In the genomic region with DNA sequence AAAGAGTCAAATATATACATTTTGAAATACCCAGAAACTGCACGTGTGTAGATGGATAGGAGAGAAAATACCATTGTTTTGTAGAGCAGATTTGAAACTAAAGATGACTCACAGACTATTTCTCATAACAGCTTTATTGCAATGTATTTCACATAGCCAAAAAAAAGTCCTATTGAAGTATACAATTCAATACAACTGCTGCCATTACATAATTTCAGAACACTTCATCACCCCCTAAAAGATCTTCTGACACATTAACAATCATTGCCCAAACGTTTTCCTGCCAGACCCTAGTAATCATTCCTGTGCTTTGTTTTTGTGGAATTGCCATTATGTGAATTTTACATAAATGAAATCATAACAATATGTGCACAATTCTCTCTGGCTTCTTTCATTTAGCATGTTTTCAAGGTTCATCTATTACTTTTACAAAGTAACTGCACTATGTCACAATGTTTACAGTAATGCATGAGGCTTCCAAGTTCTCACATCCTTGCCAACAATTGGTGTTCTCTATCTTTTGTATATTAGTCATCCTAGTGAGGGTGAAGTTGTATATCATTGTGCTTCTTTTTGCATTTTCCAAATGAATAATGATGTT, we compare ENCODE assay signal across 20 cellular contexts.
A peak's percentile ranks its signal among the peaks of the same experiment; 100 is the strongest.
DNase-seq lines count a peak whose midpoint lies in the region; ATAC-seq, FAIRE-seq and TF ChIP-seq lines count a peak whose summit lies in the region.
"Had no signal": no experiment of that assay in that cellular context is flagged by ENCODE, and none has a peak within 500 bp of the region (broad histone marks: within the 10 kb centered on the region; RNA-seq: fewer than 3 reads in every experiment).

No MANE protein-coding gene starts in this region.

- H3K9me3 ChIP-seq in mesenchymal stem cell (ENCODE audit: control insufficient read depth, low read length) = peaks cover 7% of the 10 kb centered on the region
- H3K9me3 ChIP-seq: colonic mucosa, mucosa of descending colon had no signal

- ATAC-seq in GM21447 (IDR thresholded peaks at IDR 0.05; ENCODE audit: unreplicated experiment) = no peak
- ATAC-seq: activated naive CD4-positive, alpha-beta T cell treated with anti-CD3 and anti-CD28 coated beads, Interleukin-2, amount 50 U/mL, for 72 hours; mucosa of descending colon had no signal

- no peak overlapping the region for H3K4me2 ChIP-seq in mesenchymal stem cell (ENCODE audit: low read length, poor library complexity, severe bottlenecking)
- H3K4me2 ChIP-seq: PC-9 had no signal

- TF ChIP-seq CTCF in D721Med (IDR thresholded peaks at IDR 0.05; ENCODE audit: insufficient read depth, missing control alignments) (no peak), bronchial epithelial cell (IDR thresholded peaks at IDR 0.05; ENCODE audit: insufficient read depth, low read length, severe bottlenecking) (no peak)

- H2BK5ac ChIP-seq in mesenchymal stem cell (ENCODE audit: low read depth, low read length, poor library complexity, severe bottlenecking) = no peak overlapping the region

- no peaks in the 10 kb centered on the region for H3K4me1 ChIP-seq in mesenchymal stem cell (ENCODE audit: control insufficient read depth, insufficient read depth, low read depth, low read length)
- H3K4me1 ChIP-seq: colonic mucosa had no signal

- no peak overlapping the region for H3K18ac ChIP-seq in mesenchymal stem cell (ENCODE audit: low read depth in 1 of 2, low read length in 2 of 2)

- H2BK15ac ChIP-seq in mesenchymal stem cell (ENCODE audit: low read depth, poor library complexity, severe bottlenecking) = no peak overlapping the region

- 0% methylated on average over 1 of the region's 2 CpGs for WGBS in mesenchymal stem cell

- H3K27ac ChIP-seq in mesenchymal stem cell (ENCODE audit: low read length, poor library complexity, severe bottlenecking) = no peak overlapping the region
- H3K27ac ChIP-seq: colonic mucosa, PC-9 had no signal

- no peak overlapping the region for H4K91ac ChIP-seq in mesenchymal stem cell (ENCODE audit: low read length)

- no peak overlapping the region for H2BK120ac ChIP-seq in mesenchymal stem cell (ENCODE audit: low read depth, low read length)

- no peak overlapping the region for H2AFZ ChIP-seq in mesenchymal stem cell (ENCODE audit: low read depth, low read length)
- H2AFZ ChIP-seq: PC-9 had no signal

- no peak overlapping the region for H3K23ac ChIP-seq in mesenchymal stem cell (ENCODE audit: low read length in 2 of 2)

- no peak for DNase-seq in D721Med (ENCODE audit: insufficient read length, low spot score)
- DNase-seq in M059J (ENCODE audit: low read depth) = peak; percentile 85
- peak; percentile 82 for DNase-seq in bronchial epithelial cell (ENCODE audit: low read depth)
- DNase-seq in mesenchymal stem cell = peak; percentile 84
- DNase-seq in cerebellum (ENCODE audit: low spot score) = no peak
- no peak for DNase-seq in T1000 (lab: John Stamatoyannopoulos, UW)
- no peak for DNase-seq in GF-D8 (lab: John Stamatoyannopoulos, UW)
- DNase-seq: activated CD4-positive, alpha-beta T cell treated with anti-CD3 and anti-CD28 coated beads for 1 hour; activated CD8-positive, alpha-beta memory T cell treated with anti-CD3 and anti-CD28 coated beads, Interleukin-2, amount 50 U/mL, for 48 hours; C1 segment of cervical spinal cord; colonic mucosa; H7; mucosa of descending colon; PC-9; posterior cingulate gyrus; stimulated activated CD8-positive, alpha-beta memory T cell treated with anti-CD3 and anti-CD28 coated beads, Interleukin-4, amount 100 ng/mL, for 48 hours had no signal

- H2AK5ac ChIP-seq in mesenchymal stem cell (ENCODE audit: low read length, severe bottlenecking) = no peak overlapping the region

- H3K4me3 ChIP-seq in bronchial epithelial cell (ENCODE audit: low read depth, low read length) (no peak overlapping the region), mesenchymal stem cell (ENCODE audit: insufficient read depth in 1 of 2, low read depth in 1 of 2, low read length in 2 of 2) (peak overlapping the region in 1 of 2 experiments; percentile 35)
- H3K4me3 ChIP-seq: colonic mucosa, mucosa of descending colon, PC-9 had no signal

- H3K14ac ChIP-seq in mesenchymal stem cell (ENCODE audit: low read length in 2 of 2) = no peak overlapping the region

- no peak overlapping the region for H4K8ac ChIP-seq in mesenchymal stem cell (ENCODE audit: low read length)

- H2BK12ac ChIP-seq in mesenchymal stem cell (ENCODE audit: low read length in 2 of 2) = no peak overlapping the region

- no peaks in the 10 kb centered on the region for H3K27me3 ChIP-seq in bronchial epithelial cell (ENCODE audit: control insufficient read depth, insufficient read depth, low read length)
- H3K27me3 ChIP-seq in mesenchymal stem cell (ENCODE audit: control insufficient read depth in 1 of 2, insufficient read depth in 1 of 2, low read length in 2 of 2) = no peaks in the 10 kb centered on the region
- H3K27me3 ChIP-seq: colonic mucosa had no signal

- H3K9ac ChIP-seq in mesenchymal stem cell (ENCODE audit: low read length) = peak overlapping the region; percentile 22

- no peaks in the 10 kb centered on the region for H3K79me1 ChIP-seq in mesenchymal stem cell (replicated peaks; ENCODE audit: low read length, poor library complexity, severe bottlenecking)

- peak; percentile 51 for FAIRE-seq in D721Med (lab: Jason Lieb, UNC)
- FAIRE-seq in bronchial epithelial cell (lab: Jason Lieb, UNC) = no peak
- FAIRE-seq: frontal cortex, HTR-8/SVneo had no signal

- no peak overlapping the region for H3K4ac ChIP-seq in mesenchymal stem cell (ENCODE audit: low read depth in 1 of 2, low read length in 2 of 2)

- H3K36me3 ChIP-seq in bronchial epithelial cell (ENCODE audit: control insufficient read depth, insufficient read depth, low read length) (no peaks in the 10 kb centered on the region), mesenchymal stem cell (ENCODE audit: control insufficient read depth in 1 of 2, insufficient read depth in 2 of 2, low read depth in 1 of 2, low read length in 2 of 2) (no peaks in the 10 kb centered on the region)
- H3K36me3 ChIP-seq: colonic mucosa had no signal

Comparison
In these comparisons a context has a peak if more than half of its experiments do, and no peak if none do; other contexts are left out.
1. DNase-seq: peak in M059J (single experiment), bronchial epithelial cell (single experiment) and mesenchymal stem cell (single experiment); none in D721Med (single experiment), cerebellum (single experiment), T1000 (single experiment) and GF-D8 (single experiment).